Comparison of ENCODE assay signal across 17 cellular contexts in genomic region chr14:49240383-49240782, GRCh38.
DNase-seq lines count a peak whose midpoint lies in the region; ATAC-seq and TF ChIP-seq lines count a peak whose summit lies in the region.
"Had no signal": no experiment of that assay in that cellular context is flagged by ENCODE, and none has a peak within 500 bp of the region (broad histone marks: within the 10 kb centered on the region; RNA-seq: fewer than 3 reads in every experiment).

No MANE protein-coding gene starts in this region.

- no peak overlapping the region for H3K4me3 Mint-ChIP-seq in GM23338
- H3K4me3 Mint-ChIP-seq in WTC11, result no peak overlapping the region
- H3K4me3 Mint-ChIP-seq: CD4-positive, CD25-positive, alpha-beta regulatory T cell had no signal

- no peaks in the 10 kb centered on the region for H4K20me1 ChIP-seq in GM23338 (replicated peaks; ENCODE audit: insufficient read depth)

- peaks cover 5% of the 10 kb centered on the region; the same call in 1 of the 2 replicates for H3K9me2 ChIP-seq in GM23338 (ENCODE audit: insufficient read depth)

- CTCF ChIA-PET in WTC11 (lab: Charles Lee), result no interaction called here

- no peak for TF ChIP-seq CTCF in GM23338 (conservative IDR thresholded peaks at IDR 0.05; ENCODE audit: low read depth in 2 of 2)
- no peak for TF ChIP-seq CTCF in WTC11 (IDR thresholded peaks at IDR 0.05)

- H3K4me1 Mint-ChIP-seq in GM23338 (no peaks in the 10 kb centered on the region), WTC11 (no peaks in the 10 kb centered on the region)
- H3K4me1 Mint-ChIP-seq: CD4-positive, CD25-positive, alpha-beta regulatory T cell had no signal

- H3K36me3 Mint-ChIP-seq in GM23338 (ENCODE audit: low read depth) (peaks cover 21% of the 10 kb centered on the region), WTC11 (peaks cover 46% of the 10 kb centered on the region)
- H3K36me3 Mint-ChIP-seq: CD4-positive, CD25-positive, alpha-beta regulatory T cell had no signal

- no peaks in the 10 kb centered on the region for H3K79me2 ChIP-seq in GM23338 (replicated peaks; ENCODE audit: insufficient read depth)

- no peaks in the 10 kb centered on the region for H3F3A ChIP-seq in GM23338 (replicated peaks; ENCODE audit: low read depth)

- H3K36me3 ChIP-seq in GM23338 (ENCODE audit: insufficient read depth), result peaks cover 4% of the 10 kb centered on the region; the same call in 1 of the 2 replicates

- H3K9me3 Mint-ChIP-seq in GM23338 (peaks cover 26% of the 10 kb centered on the region), WTC11 (peaks cover 66% of the 10 kb centered on the region)

- H3K27ac Mint-ChIP-seq in GM23338, result no peak overlapping the region
- H3K27ac Mint-ChIP-seq in WTC11, result no peak overlapping the region
- H3K27ac Mint-ChIP-seq: CD4-positive, CD25-positive, alpha-beta regulatory T cell had no signal

- peak; percentile 44; the same call in 1 of the 3 replicates for ATAC-seq in GM23338
- peak; percentile 78 for ATAC-seq in WTC11

- H3K27ac ChIP-seq in GM23338 (ENCODE audit: low read depth), result no peak overlapping the region
- H3K27ac ChIP-seq: SK-N-MC had no signal

- no peak overlapping the region for H2AFZ ChIP-seq in GM23338

- DNase-seq in GM23338 (ENCODE audit: low spot score) (no peak), NCI-H2029 (lab: John Stamatoyannopoulos, UW) (peak; percentile 16), WTC11 (ENCODE audit: low spot score) (no peak), kidney tubule cell (ENCODE audit: low spot score) (peak; percentile 33), NCI-H1048 (lab: John Stamatoyannopoulos, UW) (no peak), NCI-H2081 (lab: John Stamatoyannopoulos, UW) (no peak)
- DNase-seq in stimulated activated CD4-positive, alpha-beta T cell treated with anti-CD3 and anti-CD28 coated beads, Interleukin-4, amount 100 ng/mL, for 4 hours, result no peak
- DNase-seq: CD4-positive, CD25-positive, alpha-beta regulatory T cell; DMS79; HCEC 1CT; MV-4-11; NCI-H1417 treated with DMSO at 0.1 percent for 48 hours; NCI-H1930; NCI-H345; NCI-H526; Right ventricle myocardium superior had no signal

- no peak overlapping the region for H3K4me2 ChIP-seq in GM23338

- H3K4me3 ChIP-seq in GM23338, result no peak overlapping the region
- H3K4me3 ChIP-seq: SK-N-MC had no signal

- no peaks in the 10 kb centered on the region for H3K27me3 ChIP-seq in GM23338 (ENCODE audit: insufficient read depth)

- peaks cover 2% of the 10 kb centered on the region for H3K27me3 Mint-ChIP-seq in GM23338 (ENCODE audit: insufficient read depth, low read depth, poor library complexity)
- peaks cover 4% of the 10 kb centered on the region; the same call in 1 of the 2 replicates for H3K27me3 Mint-ChIP-seq in WTC11 (ENCODE audit: low read depth)
- H3K27me3 Mint-ChIP-seq: CD4-positive, CD25-positive, alpha-beta regulatory T cell had no signal

- no peaks in the 10 kb centered on the region for H3K4me1 ChIP-seq in GM23338 (ENCODE audit: insufficient read depth)

- POLR2A ChIA-PET in WTC11 (lab: Charles Lee), result no interaction called here

TF ChIP-seq in GM23338, 12 proteins besides CTCF, POLR2A, EP300 and RAD21 (continues in another document):
- no peak for TF ChIP-seq REST (IDR thresholded peaks at IDR 0.05; ENCODE audit: unreplicated experiment)
- no peak for TF ChIP-seq STAT1 (IDR thresholded peaks at IDR 0.05; ENCODE audit: unreplicated experiment)
- TF ChIP-seq ZNF114 (CRISPR knock-in tag; IDR thresholded peaks at IDR 0.05), result no peak

TF ChIP-seq in WTC11, 78 proteins besides CTCF, POLR2A, EP300 and RAD21 (continues in another document):
- no peak for TF ChIP-seq AR (CRISPR knock-in tag; IDR thresholded peaks at IDR 0.05)
- no peak for TF ChIP-seq ZNF396 (CRISPR knock-in tag; IDR thresholded peaks at IDR 0.05; ENCODE audit: borderline replicate concordance)
- TF ChIP-seq ETV6 (CRISPR knock-in tag; IDR thresholded peaks at IDR 0.05), result no peak
- TF ChIP-seq GRHL2 (CRISPR knock-in tag; IDR thresholded peaks at IDR 0.05; ENCODE audit: insufficient replicate concordance, severe bottlenecking), result no peak
- TF ChIP-seq JUN (CRISPR knock-in tag; IDR thresholded peaks at IDR 0.05), result no peak
- no peak for TF ChIP-seq ZNF532 (CRISPR knock-in tag; IDR thresholded peaks at IDR 0.05; ENCODE audit: borderline replicate concordance)
- TF ChIP-seq EMX1 (CRISPR knock-in tag; IDR thresholded peaks at IDR 0.05), result no peak
- TF ChIP-seq FOXP1 (CRISPR knock-in tag; IDR thresholded peaks at IDR 0.05; ENCODE audit: borderline replicate concordance), result no peak
- no peak for TF ChIP-seq SOX15 (CRISPR knock-in tag; IDR thresholded peaks at IDR 0.05)
- TF ChIP-seq HMGA2 (CRISPR knock-in tag; IDR thresholded peaks at IDR 0.05), result no peak
- no peak for TF ChIP-seq NR2C2 (CRISPR knock-in tag; IDR thresholded peaks at IDR 0.05)
- no peak for TF ChIP-seq RORB (CRISPR knock-in tag; IDR thresholded peaks at IDR 0.05)
- no peak for TF ChIP-seq ESRRA (CRISPR knock-in tag; IDR thresholded peaks at IDR 0.05; ENCODE audit: borderline replicate concordance)
- no peak for TF ChIP-seq PRRX2 (CRISPR knock-in tag; IDR thresholded peaks at IDR 0.05)
- no peak for TF ChIP-seq CREB1 (CRISPR knock-in tag; IDR thresholded peaks at IDR 0.05)
- no peak for TF ChIP-seq MAX (CRISPR knock-in tag; IDR thresholded peaks at IDR 0.05)

Comparison
In these comparisons a context has a peak if more than half of its experiments do, and no peak if none do; other contexts are left out.
1. DNase-seq: peak in NCI-H2029 (single experiment) and kidney tubule cell (single experiment); none in GM23338 (single experiment), WTC11 (single experiment), NCI-H1048 (single experiment), NCI-H2081 (0 of 2) and stimulated activated CD4-positive, alpha-beta T cell treated with anti-CD3 and anti-CD28 coated beads, Interleukin-4, amount 100 ng/mL, for 4 hours (0 of 2).